ENCODE assay signal across 8 cellular contexts in the genomic region with DNA sequence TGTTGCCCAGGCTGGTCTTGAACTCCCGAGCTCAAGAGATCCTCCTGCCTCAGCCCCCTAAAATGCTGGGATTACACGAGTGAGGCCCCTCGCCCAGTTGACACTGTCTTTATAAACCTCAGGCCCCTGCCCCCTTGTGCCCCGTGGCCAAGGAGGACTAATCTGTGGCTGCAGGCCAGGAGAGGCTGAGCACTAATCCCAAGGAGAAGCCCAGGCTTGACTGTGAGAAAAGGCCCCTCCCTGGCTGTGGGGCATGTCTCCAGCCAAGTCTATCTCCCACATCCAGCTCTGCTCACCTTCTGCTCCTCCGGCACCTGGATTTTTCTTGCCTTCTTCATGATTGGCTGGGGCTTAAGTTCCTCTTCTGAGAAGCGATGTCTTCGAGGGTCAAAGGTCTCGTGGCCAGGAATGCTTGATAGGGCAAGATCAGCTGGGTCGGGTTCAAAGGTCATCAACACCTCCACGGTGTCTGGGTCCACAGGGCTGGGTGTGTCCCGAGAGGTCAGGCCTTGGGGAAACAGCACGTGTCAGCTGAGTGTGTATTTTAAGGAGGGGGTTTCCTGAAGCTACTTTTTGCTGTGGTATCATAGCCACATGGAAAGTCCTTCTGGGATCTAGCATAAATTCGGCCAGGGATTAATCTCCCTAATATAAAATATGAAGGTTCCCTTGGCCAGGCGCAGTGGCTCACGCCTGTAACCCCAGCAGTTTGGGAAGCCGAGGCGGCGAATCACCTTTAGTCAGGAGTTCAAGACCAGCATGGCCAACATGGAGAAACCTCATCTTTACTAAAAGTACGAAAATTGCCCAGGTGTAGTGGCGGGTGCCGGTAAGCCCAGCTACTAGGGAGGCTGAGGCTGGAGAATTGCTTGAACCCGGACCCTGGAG. TPM values are rescaled to one million over a fixed set of nuclear protein-coding genes. Genes with fewer than 3 reads are reported as not detected.
DNase-seq lines count a peak whose midpoint lies in the region; ATAC-seq and TF ChIP-seq lines count a peak whose summit lies in the region.

No MANE protein-coding gene starts in this region.

- H2AFZ ChIP-seq in DND-41 (ENCODE audit: low read depth, low read length) (no peak overlapping the region), PC-9 (no peak overlapping the region)

- no peak for ATAC-seq in DND-41 (ENCODE audit: insufficient read depth, low read depth)
- ATAC-seq in psoas muscle: no peak
- no peak for ATAC-seq in GM19463 (IDR thresholded peaks at IDR 0.05; ENCODE audit: unreplicated experiment)
- ATAC-seq in HG02938 (IDR thresholded peaks at IDR 0.05; ENCODE audit: unreplicated experiment): no peak

- no peaks in the 10 kb centered on the region for H3K9me2 ChIP-seq in PC-9 (ENCODE audit: insufficient read depth)

- peak overlapping the region; percentile 85 for H3K4me2 ChIP-seq in DND-41 (ENCODE audit: insufficient read depth, low read length)
- peak overlapping the region; percentile 83 for H3K4me2 ChIP-seq in PC-9

- H3K9ac ChIP-seq in DND-41 (ENCODE audit: low read depth, low read length): peak overlapping the region; percentile 93

- no peaks in the 10 kb centered on the region for H3K27me3 ChIP-seq in DND-41 (ENCODE audit: insufficient read depth, low read length, poor library complexity)
- H3K27me3 ChIP-seq in PC-9 (ENCODE audit: insufficient read depth, low read depth): no peaks in the 10 kb centered on the region
- H3K27me3 ChIP-seq in esophagus (ENCODE audit: control insufficient read depth in 1 of 2, insufficient read depth in 2 of 2, low read length in 2 of 2): no peaks in the 10 kb centered on the region
- H3K27me3 ChIP-seq in psoas muscle (ENCODE audit: insufficient read depth in 3 of 3, low read length in 2 of 3): no peaks in the 10 kb centered on the region

- intact Hi-C loops in PC-9 (cut with micrococcal nuclease; ENCODE audit: unreplicated experiment) (no loop called here), psoas muscle (cut with DNase I) (loop anchor here in 1 of 2 donors (10.0 kb wide), 1 partner anchor 331 kb away; a partner anchor contains a TSS)

- WGBS in esophagus, 2 donors: 51 to 52% methylated on average over 22 of the region's 22 CpGs
- 48 to 67% (median 52%) methylated on average over 22 of the region's 22 CpGs for WGBS in psoas muscle, 3 donors

- peak overlapping the region in 1 of 2 experiments; percentile 87; a peak in 2 of 4 replicates for H3K4me3 ChIP-seq in DND-41 (ENCODE audit: low read depth in 1 of 2, low read length in 2 of 2)
- no peak overlapping the region for H3K4me3 ChIP-seq in PC-9
- no peak overlapping the region for H3K4me3 ChIP-seq in esophagus (ENCODE audit: low read depth in 1 of 2, low read length in 2 of 2)
- peak overlapping the region; percentile 87 for H3K4me3 ChIP-seq in psoas muscle

- CTCF ChIA-PET in PC-9 (lab: Charles Lee): no interaction called here

- POLR2A ChIA-PET in PC-9 (lab: Charles Lee; ENCODE audit: unreplicated experiment): interaction anchor here (0.5 to 0.6 kb wide), 2 partner anchors 137 to 1597 kb away, joined by 3 read pairs; no protein-coding TSS in a partner anchor

- peaks cover 61% of the 10 kb centered on the region for H3F3A ChIP-seq in PC-9 (ENCODE audit: insufficient read depth, low read depth)

- H3K4me1 ChIP-seq in DND-41 (ENCODE audit: insufficient read depth, low read length) (peaks cover 49% of the 10 kb centered on the region), PC-9 (replicated peaks; ENCODE audit: insufficient read depth) (peaks cover 24% of the 10 kb centered on the region), esophagus (ENCODE audit: control insufficient read depth in 2 of 2, insufficient read depth in 2 of 2, low read length in 1 of 2) (peaks cover 0 to 10% of the 10 kb centered on the region in 2 donors), psoas muscle (peaks cover 50% of the 10 kb centered on the region)

- peaks cover 11% of the 10 kb centered on the region for H4K20me1 ChIP-seq in DND-41 (ENCODE audit: insufficient read depth, low read length)
- no peaks in the 10 kb centered on the region for H4K20me1 ChIP-seq in PC-9 (ENCODE audit: insufficient read depth)

- H3K9me3 ChIP-seq in DND-41 (ENCODE audit: insufficient read depth, low read length, severe bottlenecking): no peaks in the 10 kb centered on the region
- H3K9me3 ChIP-seq in PC-9 (ENCODE audit: insufficient read depth, low read depth): no peaks in the 10 kb centered on the region
- H3K9me3 ChIP-seq in esophagus (ENCODE audit: control insufficient read depth in 2 of 2, insufficient read depth in 1 of 2, low read depth in 1 of 2, low read length in 1 of 2): no peaks in the 10 kb centered on the region
- no peaks in the 10 kb centered on the region for H3K9me3 ChIP-seq in psoas muscle

- H3K36me3 ChIP-seq in DND-41 (ENCODE audit: insufficient read depth, low read length) (peaks cover 44% of the 10 kb centered on the region), PC-9 (ENCODE audit: low read depth) (no peaks in the 10 kb centered on the region; the same call in 1 of the 2 replicates), esophagus (ENCODE audit: control insufficient read depth in 2 of 2, insufficient read depth in 2 of 2, low read length in 1 of 2) (peaks cover 0 to 7% of the 10 kb centered on the region in 2 donors), psoas muscle (ENCODE audit: insufficient read depth in 1 of 2, low read depth in 1 of 2) (peaks cover 0 to 7% of the 10 kb centered on the region in 2 donors)

- peaks cover 18% of the 10 kb centered on the region for H3K79me2 ChIP-seq in DND-41 (ENCODE audit: insufficient read depth, low read length)
- H3K79me2 ChIP-seq in PC-9 (ENCODE audit: low read depth): peaks cover 11% of the 10 kb centered on the region

- DNase-seq in DND-41 (peak; percentile 9), PC-9 (no peak), psoas muscle (no peak), NCI-H1694 treated with DMSO at 0.1 percent for 48 hours (lab: John Stamatoyannopoulos, UW) (no peak)
- DNase-seq in NK-92 treated with Interleukin-12 subunit alpha and Interleukin-12 subunit beta, amount 100 ng/mL, for 24 hours (lab: John Stamatoyannopoulos, UW): no peak

- no peak for TF ChIP-seq CTCF in DND-41 (IDR thresholded peaks at IDR 0.05; ENCODE audit: borderline replicate concordance, extremely low read depth, low read length, poor library complexity, severe bottlenecking)
- TF ChIP-seq CTCF in PC-9 (conservative IDR thresholded peaks at IDR 0.05): no peak
- no peak for TF ChIP-seq CTCF in psoas muscle (IDR thresholded peaks at IDR 0.05)

- no TSS peak for BruUV-seq in PC-9 (replicated peaks; lab: Mats Ljungman, UMichigan)

- peak overlapping the region; percentile 82 for H3K27ac ChIP-seq in DND-41 (ENCODE audit: low read length)
- no peak overlapping the region for H3K27ac ChIP-seq in PC-9
- peak overlapping the region; percentile 93 to 99 for H3K27ac ChIP-seq in esophagus (ENCODE audit: low read depth in 2 of 2, low read length in 1 of 2)
- H3K27ac ChIP-seq in psoas muscle: peak overlapping the region; percentile 97

RNA-seq across cellular contexts. Expression of a gene that starts 3.8 kb away (rescaled TPM):
- total RNA-seq in PC-9 (2021): 48.2 and 48.6 TPM in 2 replicates
- 10 to 100 TPM in 1 of 2 donors, 1 to 10 TPM in 1; 8.9 to 13.3 TPM for polyA plus RNA-seq in esophagus
- total RNA-seq in psoas muscle: 10 to 100 TPM in 1 of 4 donors, 1 to 10 TPM in 3; 3.6 to 14.5 (median 6.5) TPM
- 1 to 10 TPM; 2.8 to 7.0 (median 3.2) TPM for polyA plus RNA-seq in psoas muscle

RNA-seq across cellular contexts. Expression of a gene that starts 12.6 kb away (rescaled TPM):
- total RNA-seq in PC-9 (2021): 11.0 and 12.2 TPM in 2 replicates
- 10 to 100 TPM in 1 of 2 donors, 1 to 10 TPM in 1; 6.8 to 12.7 TPM for polyA plus RNA-seq in esophagus
- 1 to 10 TPM; 4.1 to 8.8 (median 6.4) TPM for total RNA-seq in psoas muscle
- polyA plus RNA-seq in psoas muscle: 10 to 100 TPM in 1 of 3 donors, 1 to 10 TPM in 2; 2.3 to 10.6 (median 9.2) TPM

RNA-seq across cellular contexts. Expression of a gene that starts 14.1 kb away (rescaled TPM):
- total RNA-seq in PC-9 (2021): 18.4 and 20.0 TPM in 2 replicates
- 10 to 100 TPM in 1 of 2 donors, 1 to 10 TPM in 1; 9.0 to 15.5 TPM for polyA plus RNA-seq in esophagus
- total RNA-seq in psoas muscle: 10 to 100 TPM in 2 of 4 donors, 1 to 10 TPM in 2; 4.1 to 12.8 (median 8.8) TPM
- 1 to 10 TPM; 3.3 to 7.4 (median 4.8) TPM for polyA plus RNA-seq in psoas muscle

RNA-seq across cellular contexts. Expression of a gene that starts 14.4 kb away (rescaled TPM):
- total RNA-seq in PC-9 (2021) (1,618 and 1,710 TPM in 2 replicates), psoas muscle (100 to 1,000 TPM; 506 to 730 (median 645) TPM)
- polyA plus RNA-seq in esophagus (1,000 to 10,000 TPM; 2,667 to 2,860 TPM), psoas muscle (1,000 to 10,000 TPM; 1,096 to 1,745 (median 1,373) TPM)

RNA-seq across cellular contexts. Expression of a gene that starts 18.5 kb away (rescaled TPM):
- 12.3 and 17.4 TPM in 2 replicates for total RNA-seq in PC-9 (2021)
- polyA plus RNA-seq in esophagus: 10 to 100 TPM in 1 of 2 donors, 1 to 10 TPM in 1; 6.5 to 26.7 TPM
- total RNA-seq in psoas muscle: not detected
- under 1 TPM in 2 of 3 donors, not detected in 1; 0.01 to 0.20 TPM for polyA plus RNA-seq in psoas muscle
